ENCODE assay signal across 21 cellular contexts in the genomic region with DNA sequence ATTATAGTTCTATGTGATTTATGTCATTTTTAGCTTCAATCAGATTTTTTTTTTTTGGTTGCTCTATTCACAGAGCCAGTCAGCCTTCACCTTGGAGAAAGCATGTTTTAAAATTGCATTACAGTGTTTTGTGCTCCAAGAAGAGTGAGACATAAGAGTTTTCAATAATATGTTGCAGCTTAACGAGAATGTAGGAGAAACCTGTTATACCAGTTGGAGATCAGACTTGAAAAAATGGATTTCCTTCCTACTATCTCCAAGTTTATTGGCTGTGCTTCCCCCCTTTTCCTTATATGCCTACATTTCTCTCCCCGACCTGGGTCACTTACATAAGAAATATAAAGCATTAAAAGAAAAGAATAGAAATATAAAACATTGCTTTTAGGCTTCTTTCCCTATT.
"Had no signal": no experiment of that assay in that cellular context is flagged by ENCODE, and none has a peak within 500 bp of the region (broad histone marks: within the 10 kb centered on the region; RNA-seq: fewer than 3 reads in every experiment).

No MANE protein-coding gene starts in this region.

- H3K27ac ChIP-seq: ascending aorta, testis, transverse colon, WERI-Rb-1 had no signal

- H3K36me3 ChIP-seq: ascending aorta, esophagus squamous epithelium, left ventricle myocardium inferior, transverse colon, uterus, WERI-Rb-1 had no signal

- H3K4me1 ChIP-seq: ascending aorta, testis, transverse colon, uterus had no signal

- H3K9me3 ChIP-seq: ascending aorta, esophagus squamous epithelium, left ventricle myocardium inferior, mucosa of descending colon, testis, transverse colon, uterus had no signal

- DNase-seq: activated CD4-positive, alpha-beta T cell treated with anti-CD3 and anti-CD28 coated beads for 48 hours; activated CD4-positive, alpha-beta T cell treated with anti-CD3 and anti-CD28 coated beads, Interleukin-2, amount 50 U/mL, for 48 hours; activated CD8-positive, alpha-beta memory T cell treated with anti-CD3 and anti-CD28 coated beads for 24 hours; activated gamma-delta T cell; activated naive CD4-positive, alpha-beta T cell treated with anti-CD3 and anti-CD28 coated beads, Interleukin-2, amount 10 ng/mL, durations not matched to agents 7 days and 5 days; activated naive CD8-positive, alpha-beta T cell treated with anti-CD3 and anti-CD28 coated beads, Interleukin-2, amount 10 ng/mL, durations not matched to agents 7 days and 5 days; esophagus squamous epithelium; left ventricle myocardium inferior; mesendoderm; mucosa of descending colon; stimulated activated CD4-positive, alpha-beta T cell treated with anti-CD3 and anti-CD28 coated beads, Interleukin-2, amount 100 ng/mL, for 48 hours; stimulated activated naive CD4-positive, alpha-beta T cell treated with Interleukin-2 at 50 U/mL for 16 hours; T-helper 9 cell; testis; transverse colon; uterus; WERI-Rb-1 had no signal

- H3K4me3 ChIP-seq: ascending aorta, esophagus squamous epithelium, left ventricle myocardium inferior, lung, mucosa of descending colon, testis, transverse colon, uterus had no signal

- H3K27me3 ChIP-seq: ascending aorta, esophagus squamous epithelium, testis, transverse colon, uterus had no signal

- ATAC-seq: activated CD4-positive, CD25-positive, alpha-beta regulatory T cell treated with anti-CD3 and anti-CD28 coated beads, Interleukin-2, amount 50 U/mL, for 24 hours; mucosa of descending colon; natural killer cell treated with Interleukin-12 subunit alpha and Interleukin-12 subunit beta and Interleukin-15 and Interleukin-18, amount 100 ng/mL, for 72 hours had no signal
